In the genomic region with DNA sequence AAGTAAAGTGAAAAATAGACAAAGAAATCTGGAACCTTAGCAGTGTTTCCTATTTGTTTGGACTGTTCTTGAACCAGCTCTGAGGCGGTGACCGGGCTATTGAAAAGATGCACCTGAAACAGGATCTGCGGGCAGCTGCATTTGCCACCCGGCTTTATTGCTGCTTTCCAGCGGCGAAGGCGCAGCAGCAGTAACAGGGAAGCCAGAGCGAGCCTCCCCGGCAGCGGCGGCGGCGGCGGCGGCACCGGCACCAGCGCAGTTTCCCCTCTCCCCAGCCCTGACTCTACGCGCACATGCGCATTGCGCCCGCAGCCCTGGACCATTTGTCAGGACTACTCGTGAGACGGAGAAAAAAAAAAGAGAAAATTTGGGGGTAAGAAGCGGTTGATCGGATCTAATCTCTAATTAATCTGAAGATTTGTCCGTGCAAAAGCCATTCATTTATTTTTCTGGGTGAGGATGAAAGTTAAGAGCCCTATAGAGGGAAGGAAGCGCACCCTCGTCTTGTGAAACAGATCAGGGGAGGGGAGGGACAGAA, we compare ENCODE assay signal across 1 cellular context.
TF ChIP-seq lines count a peak whose summit lies in the region.

L3MBTL3 (plus strand) TSS at position 290 of the 538 bp plus-strand sequence. CDS start 24,119 bp downstream, outside the sequence.

TF ChIP-seq in GM12878, 131 proteins besides CTCF, POLR2A, EP300 and RAD21 (continued from another document):
- TF ChIP-seq, protein P1, sequence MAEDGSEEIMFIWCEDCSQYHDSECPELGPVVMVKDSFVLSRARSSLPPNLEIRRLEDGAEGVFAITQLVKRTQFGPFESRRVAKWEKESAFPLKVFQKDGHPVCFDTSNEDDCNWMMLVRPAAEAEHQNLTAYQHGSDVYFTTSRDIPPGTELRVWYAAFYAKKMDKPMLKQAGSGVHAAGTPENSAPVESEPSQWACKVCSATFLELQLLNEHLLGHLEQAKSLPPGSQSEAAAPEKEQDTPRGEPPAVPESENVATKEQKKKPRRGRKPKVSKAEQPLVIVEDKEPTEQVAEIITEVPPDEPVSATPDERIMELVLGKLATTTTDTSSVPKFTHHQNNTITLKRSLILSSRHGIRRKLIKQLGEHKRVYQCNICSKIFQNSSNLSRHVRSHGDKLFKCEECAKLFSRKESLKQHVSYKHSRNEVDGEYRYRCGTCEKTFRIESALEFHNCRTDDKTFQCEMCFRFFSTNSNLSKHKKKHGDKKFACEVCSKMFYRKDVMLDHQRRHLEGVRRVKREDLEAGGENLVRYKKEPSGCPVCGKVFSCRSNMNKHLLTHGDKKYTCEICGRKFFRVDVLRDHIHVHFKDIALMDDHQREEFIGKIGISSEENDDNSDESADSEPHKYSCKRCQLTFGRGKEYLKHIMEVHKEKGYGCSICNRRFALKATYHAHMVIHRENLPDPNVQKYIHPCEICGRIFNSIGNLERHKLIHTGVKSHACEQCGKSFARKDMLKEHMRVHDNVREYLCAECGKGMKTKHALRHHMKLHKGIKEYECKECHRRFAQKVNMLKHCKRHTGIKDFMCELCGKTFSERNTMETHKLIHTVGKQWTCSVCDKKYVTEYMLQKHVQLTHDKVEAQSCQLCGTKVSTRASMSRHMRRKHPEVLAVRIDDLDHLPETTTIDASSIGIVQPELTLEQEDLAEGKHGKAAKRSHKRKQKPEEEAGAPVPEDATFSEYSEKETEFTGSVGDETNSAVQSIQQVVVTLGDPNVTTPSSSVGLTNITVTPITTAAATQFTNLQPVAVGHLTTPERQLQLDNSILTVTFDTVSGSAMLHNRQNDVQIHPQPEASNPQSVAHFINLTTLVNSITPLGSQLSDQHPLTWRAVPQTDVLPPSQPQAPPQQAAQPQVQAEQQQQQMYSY (CRISPR knock-in tag; IDR thresholded peaks at IDR 0.05) = no peak
- TF ChIP-seq SMAD1 (IDR thresholded peaks at IDR 0.05; ENCODE audit: low read depth, partially characterized antibody) (no peak), IRF4 (IDR thresholded peaks at IDR 0.05; ENCODE audit: low read depth, low read length) (no peak), BCL3 (IDR thresholded peaks at IDR 0.05; ENCODE audit: borderline replicate concordance, insufficient read depth, low read depth, low read length, poor library complexity, severe bottlenecking) (no peak), CBFB (IDR thresholded peaks at IDR 0.05; ENCODE audit: low read depth) (no peak), EED (IDR thresholded peaks at IDR 0.05; ENCODE audit: low read depth) (no peak), NBN (IDR thresholded peaks at IDR 0.05) (0 out of 2 replicates have a peak, but pooled peaks have one; percentile 46), CBX5 (IDR thresholded peaks at IDR 0.05; ENCODE audit: low read depth) (0 out of 2 replicates have a peak, but pooled peaks have one; percentile 69), YY1 (IDR thresholded peaks at IDR 0.05; ENCODE audit: low read depth, low read length) (no peak), SIN3A (IDR thresholded peaks at IDR 0.05; ENCODE audit: low read depth, low read length) (0 out of 2 replicates have a peak, but pooled peaks have one; percentile 21), ZSCAN29 (IDR thresholded peaks at IDR 0.05) (no peak), NR2F1 (conservative IDR thresholded peaks at IDR 0.05) (no peak)
- TF ChIP-seq, protein P2, sequence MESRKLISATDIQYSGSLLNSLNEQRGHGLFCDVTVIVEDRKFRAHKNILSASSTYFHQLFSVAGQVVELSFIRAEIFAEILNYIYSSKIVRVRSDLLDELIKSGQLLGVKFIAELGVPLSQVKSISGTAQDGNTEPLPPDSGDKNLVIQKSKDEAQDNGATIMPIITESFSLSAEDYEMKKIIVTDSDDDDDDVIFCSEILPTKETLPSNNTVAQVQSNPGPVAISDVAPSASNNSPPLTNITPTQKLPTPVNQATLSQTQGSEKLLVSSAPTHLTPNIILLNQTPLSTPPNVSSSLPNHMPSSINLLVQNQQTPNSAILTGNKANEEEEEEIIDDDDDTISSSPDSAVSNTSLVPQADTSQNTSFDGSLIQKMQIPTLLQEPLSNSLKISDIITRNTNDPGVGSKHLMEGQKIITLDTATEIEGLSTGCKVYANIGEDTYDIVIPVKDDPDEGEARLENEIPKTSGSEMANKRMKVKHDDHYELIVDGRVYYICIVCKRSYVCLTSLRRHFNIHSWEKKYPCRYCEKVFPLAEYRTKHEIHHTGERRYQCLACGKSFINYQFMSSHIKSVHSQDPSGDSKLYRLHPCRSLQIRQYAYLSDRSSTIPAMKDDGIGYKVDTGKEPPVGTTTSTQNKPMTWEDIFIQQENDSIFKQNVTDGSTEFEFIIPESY (IDR thresholded peaks at IDR 0.05) = no peak
